25 cellular contexts compared by ENCODE assay signal in the genomic region with DNA sequence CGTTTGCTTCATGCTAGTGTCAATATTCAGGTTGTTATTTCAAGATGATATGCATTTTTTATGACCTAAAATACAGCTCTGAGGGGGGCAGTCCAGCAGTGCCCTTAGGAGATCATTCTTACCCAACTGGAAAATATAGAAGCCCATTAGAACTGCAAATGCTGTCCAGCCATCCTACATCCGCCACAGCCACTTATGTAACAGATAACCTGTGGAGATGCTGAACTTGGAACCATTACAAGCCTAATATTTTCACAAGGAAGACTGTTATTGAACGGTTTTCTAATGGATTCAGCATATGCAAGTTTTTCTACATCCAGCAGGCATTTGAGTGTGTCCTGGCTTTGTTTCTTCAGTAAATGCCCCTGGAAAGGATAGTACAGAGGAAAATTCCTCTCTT.
A peak's percentile ranks its signal among the peaks of the same experiment; 100 is the strongest.
DNase-seq lines count a peak whose midpoint lies in the region; ATAC-seq and TF ChIP-seq lines count a peak whose summit lies in the region.
"Had no signal": no experiment of that assay in that cellular context is flagged by ENCODE, and none has a peak within 500 bp of the region (broad histone marks: within the 10 kb centered on the region; RNA-seq: fewer than 3 reads in every experiment).

No MANE protein-coding gene starts in this region.

- peak; percentile 34 for DNase-seq in NCI-H2227 (lab: John Stamatoyannopoulos, UW; ENCODE audit: unreplicated experiment)
- peak; percentile 38 for DNase-seq in astrocyte of the spinal cord (ENCODE audit: low read depth, low spot score)
- DNase-seq in left lobe of liver (ENCODE audit: low spot score) = no peak
- DNase-seq in thoracic aorta (ENCODE audit: low spot score) = no peak
- DNase-seq in GM03348 (ENCODE audit: low spot score) = no peak
- DNase-seq: activated CD4-positive, alpha-beta T cell treated with anti-CD3 and anti-CD28 coated beads, Interleukin-2, amount 10 ng/mL, durations not matched to agents 7 days and 5 days; activated effector memory CD4-positive, alpha-beta T cell treated with Interleukin-2 at 50 U/mL for 16 hours; caudate nucleus; CD8-positive, alpha-beta memory T cell; DMS153; heart right ventricle; Karpas-422; kidney; naive thymus-derived CD4-positive, alpha-beta T cell; NCI-H1436 treated with DMSO at 0.1 percent for 48 hours; occipital lobe; stimulated activated CD4-positive, alpha-beta T cell treated with anti-CD3 and anti-CD28 coated beads, Interleukin-2, amount 100 ng/mL, for 24 hours; stimulated activated naive CD8-positive, alpha-beta T cell treated with anti-CD3 and anti-CD28 coated beads, Interleukin-15, Interleukin-2, amounts not matched to agents 100 U/mL and 50 U/mL, for 24 hours; T-cell had no signal

- no peaks in the 10 kb centered on the region for H3K36me3 ChIP-seq in thoracic aorta
- H3K36me3 ChIP-seq: heart right ventricle had no signal

- no peaks in the 10 kb centered on the region for H3K27me3 ChIP-seq in thoracic aorta (replicated peaks; ENCODE audit: insufficient read depth)
- H3K27me3 ChIP-seq: heart right ventricle had no signal

- TF ChIP-seq CTCF in astrocyte of the spinal cord (IDR thresholded peaks at IDR 0.05; ENCODE audit: low read depth, low read length) (no peak), thoracic aorta (IDR thresholded peaks at IDR 0.05) (no peak)

- peak; percentile 57 for ATAC-seq in left lobe of liver
- ATAC-seq in thoracic aorta (ENCODE audit: insufficient number of reproducible peaks, low FRiP score, low read depth) = no peak
- no peak for ATAC-seq in GM19351 (IDR thresholded peaks at IDR 0.05; ENCODE audit: unreplicated experiment)
- ATAC-seq in GM18511 (IDR thresholded peaks at IDR 0.05; ENCODE audit: unreplicated experiment) = no peak
- ATAC-seq: activated naive CD4-positive, alpha-beta T cell treated with anti-CD3 and anti-CD28 coated beads, Interleukin-2, amount 50 U/mL, for 72 hours; HCT116; heart right ventricle; naive thymus-derived CD4-positive, alpha-beta T cell; stimulated activated naive CD8-positive, alpha-beta T cell treated with anti-CD3 and anti-CD28 coated beads, Interleukin-15, Interleukin-2, amounts not matched to agents 100 U/mL and 50 U/mL, for 24 hours; T-cell had no signal

- peak overlapping the region; percentile 61 to 76 for H3K27ac ChIP-seq in thoracic aorta
- H3K27ac ChIP-seq: heart right ventricle had no signal

- in situ Hi-C loops in astrocyte of the spinal cord (cut with HindIII; ENCODE audit: low sequenced_read_pairs) = no loop called here

- H3K4me1 ChIP-seq in thoracic aorta (ENCODE audit: control insufficient read depth in 1 of 2, low read depth in 2 of 2) = peaks cover 15 to 43% of the 10 kb centered on the region in 2 donors
- H3K4me1 ChIP-seq: heart right ventricle had no signal

- no peaks in the 10 kb centered on the region for H3K9me3 ChIP-seq in thoracic aorta

- H3K4me3 ChIP-seq in astrocyte of the spinal cord (ENCODE audit: low read depth, low read length) (no peak overlapping the region), thoracic aorta (peak overlapping the region; percentile 2)
- H3K4me3 ChIP-seq: heart right ventricle, lung, smooth muscle cell had no signal

Comparison
In these comparisons a context has a peak if more than half of its experiments do, and no peak if none do; other contexts are left out.
1. DNase-seq: peak in NCI-H2227 (single experiment) and astrocyte of the spinal cord (single experiment); none in left lobe of liver (single experiment), thoracic aorta (single experiment) and GM03348 (single experiment).